In genomic region chr5:178774866-178775539, GRCh38 we compare ENCODE assay signal across 20 cellular contexts.
"Had no signal": no experiment of that assay in that cellular context is flagged by ENCODE, and none has a peak within 500 bp of the region (broad histone marks: within the 10 kb centered on the region; RNA-seq: fewer than 3 reads in every experiment).

No MANE protein-coding gene starts in this region.

- H3K36me3 ChIP-seq: heart left ventricle, neural progenitor cell, tibial nerve, upper lobe of right lung, vagina had no signal

- H3K9me3 ChIP-seq: heart left ventricle, mucosa of descending colon, testis, upper lobe of right lung, vagina had no signal

- H3K27me3 Mint-ChIP-seq: dendritic cell treated with granulocyte-macrophage colony-stimulating factor and Interleukin-4, amounts not matched to agents 40 ng/mL and 50 ng/mL, for 4 days; naive thymus-derived CD8-positive, alpha-beta T cell had no signal

- H3K4me1 ChIP-seq: heart left ventricle, neural progenitor cell, parathyroid adenoma, testis, tibial nerve, upper lobe of right lung, vagina had no signal

- H3K9me3 Mint-ChIP-seq: dendritic cell treated with granulocyte-macrophage colony-stimulating factor and Interleukin-4, amounts not matched to agents 40 ng/mL and 50 ng/mL, for 4 days; naive thymus-derived CD8-positive, alpha-beta T cell; stimulated activated naive CD8-positive, alpha-beta T cell treated with anti-CD3 and anti-CD28 coated beads, Interleukin-15, Interleukin-2, amounts not matched to agents 100 ng/mL and 50 ng/mL, for 24 hours had no signal

- H3K27me3 ChIP-seq: heart left ventricle, neural progenitor cell, testis, tibial nerve, upper lobe of right lung, vagina had no signal

- ATAC-seq: heart left ventricle; mucosa of descending colon; naive thymus-derived CD8-positive, alpha-beta T cell; sciatic nerve; upper lobe of right lung had no signal

- H3K27ac Mint-ChIP-seq: dendritic cell treated with granulocyte-macrophage colony-stimulating factor and Interleukin-4, amounts not matched to agents 40 ng/mL and 50 ng/mL, for 4 days; neural progenitor cell; stimulated activated naive CD8-positive, alpha-beta T cell treated with anti-CD3 and anti-CD28 coated beads, Interleukin-15, Interleukin-2, amounts not matched to agents 100 ng/mL and 50 ng/mL, for 24 hours had no signal

- H3K4me1 Mint-ChIP-seq: neural progenitor cell had no signal

- DNase-seq: cerebellar nuclear complex; erythroblast; foreskin melanocyte; heart left ventricle; hippocampal formation; kidney glomerular epithelial cell; mammary epithelial cell; mucosa of descending colon; naive thymus-derived CD8-positive, alpha-beta T cell; stimulated activated CD4-positive, alpha-beta T cell treated with anti-CD3 and anti-CD28 coated beads, Interleukin-2, amount 100 ng/mL, for 24 hours; stimulated activated CD4-positive, alpha-beta T cell treated with anti-CD3 and anti-CD28 coated beads, Interleukin-4, amount 100 ng/mL, for 4 hours; testis; upper lobe of right lung had no signal

- H3K4me3 Mint-ChIP-seq: dendritic cell treated with granulocyte-macrophage colony-stimulating factor and Interleukin-4, amounts not matched to agents 40 ng/mL and 50 ng/mL, for 4 days; naive thymus-derived CD8-positive, alpha-beta T cell; neural progenitor cell; stimulated activated naive CD8-positive, alpha-beta T cell treated with anti-CD3 and anti-CD28 coated beads, Interleukin-15, Interleukin-2, amounts not matched to agents 100 ng/mL and 50 ng/mL, for 24 hours had no signal

- H3K4me3 ChIP-seq: heart left ventricle, mucosa of descending colon, neural progenitor cell, testis, tibial nerve, upper lobe of right lung, vagina had no signal

- H3K27ac ChIP-seq: heart left ventricle, neural progenitor cell, parathyroid adenoma, testis, tibial nerve, upper lobe of right lung, vagina had no signal

- H3K36me3 Mint-ChIP-seq: naive thymus-derived CD8-positive, alpha-beta T cell; neural progenitor cell had no signal
